In genomic region chr11:119025099-119025473, GRCh38 we compare ENCODE assay signal across 17 cellular contexts. TPM values are rescaled to one million over a fixed set of nuclear protein-coding genes. Genes with fewer than 3 reads are reported as not detected.
DNase-seq lines count a peak whose midpoint lies in the region; ATAC-seq and TF ChIP-seq lines count a peak whose summit lies in the region.
"Had no signal": no experiment of that assay in that cellular context is flagged by ENCODE, and none has a peak within 500 bp of the region (broad histone marks: within the 10 kb centered on the region; RNA-seq: fewer than 3 reads in every experiment).

No MANE protein-coding gene starts in this region.

- H3K27me3 Mint-ChIP-seq in activated CD4-positive, alpha-beta T cell treated with anti-CD3 and anti-CD28 coated beads, Interleukin-2, amount 10 ng/mL, durations not matched to agents 24 days and 14 days = no peaks in the 10 kb centered on the region
- H3K27me3 Mint-ChIP-seq in Caco-2 (ENCODE audit: insufficient read depth, unreplicated experiment) = no peaks in the 10 kb centered on the region
- H3K27me3 Mint-ChIP-seq in effector memory CD8-positive, alpha-beta T cell = no peaks in the 10 kb centered on the region

- no peaks in the 10 kb centered on the region for H3K9me3 Mint-ChIP-seq in activated CD4-positive, alpha-beta T cell treated with anti-CD3 and anti-CD28 coated beads, Interleukin-2, amount 10 ng/mL, durations not matched to agents 24 days and 14 days
- no peaks in the 10 kb centered on the region for H3K9me3 Mint-ChIP-seq in Caco-2 (ENCODE audit: unreplicated experiment)
- no peaks in the 10 kb centered on the region for H3K9me3 Mint-ChIP-seq in effector memory CD8-positive, alpha-beta T cell

- CTCF ChIA-PET in Caco-2 (lab: Charles Lee) = no interaction called here

- no peaks in the 10 kb centered on the region for H3K9me3 ChIP-seq in Caco-2

- peaks cover 22% of the 10 kb centered on the region for H3K36me3 ChIP-seq in Caco-2 (ENCODE audit: control insufficient read depth, insufficient read depth, low read length)

- DNase-seq in activated CD4-positive, alpha-beta T cell treated with anti-CD3 and anti-CD28 coated beads, Interleukin-2, amount 10 ng/mL, durations not matched to agents 24 days and 14 days = no peak
- no peak for DNase-seq in activated CD4-positive, alpha-beta T cell treated with anti-CD3 and anti-CD28 coated beads for 48 hours
- DNase-seq in Caco-2 (no peak), posterior vena cava (ENCODE audit: low spot score) (peak; percentile 67), hippocampal formation (lab: John Stamatoyannopoulos, UW) (no peak), HuH-7.5 (ENCODE audit: low spot score) (no peak)
- no peak for DNase-seq in effector memory CD8-positive, alpha-beta T cell
- DNase-seq: activated effector memory CD4-positive, alpha-beta T cell treated with anti-CD3 and anti-CD28 coated beads, Interleukin-2, amount 50 U/mL, for 16 hours; GDM1; IMR-90; islet precursor cell; NCI-H1092 treated with DMSO at 0.1 percent for 48 hours; NCI-H446; stimulated activated CD4-positive, alpha-beta T cell treated with anti-CD3 and anti-CD28 coated beads, Interleukin-4, amount 100 ng/mL, for 4 hours; stimulated activated naive CD4-positive, alpha-beta T cell had no signal

- peak overlapping the region; percentile 34 for H3K27ac Mint-ChIP-seq in activated CD4-positive, alpha-beta T cell treated with anti-CD3 and anti-CD28 coated beads, Interleukin-2, amount 10 ng/mL, durations not matched to agents 24 days and 14 days
- peak overlapping the region; percentile 11 for H3K27ac Mint-ChIP-seq in Caco-2 (ENCODE audit: unreplicated experiment)
- H3K27ac Mint-ChIP-seq in effector memory CD8-positive, alpha-beta T cell = peak overlapping the region; percentile 72 to 77

- ATAC-seq in effector memory CD8-positive, alpha-beta T cell (replicated peaks) = no peak
- ATAC-seq in GM19455 (IDR thresholded peaks at IDR 0.05; ENCODE audit: unreplicated experiment) = no peak
- ATAC-seq: activated CD4-positive, CD25-positive, alpha-beta regulatory T cell treated with anti-CD3 and anti-CD28 coated beads, Interleukin-2, amount 50 U/mL, for 24 hours had no signal

- peaks cover 82% of the 10 kb centered on the region for H3K4me1 ChIP-seq in Caco-2

- peaks cover 44% of the 10 kb centered on the region for H3K36me3 Mint-ChIP-seq in activated CD4-positive, alpha-beta T cell treated with anti-CD3 and anti-CD28 coated beads, Interleukin-2, amount 10 ng/mL, durations not matched to agents 24 days and 14 days (ENCODE audit: low read depth)
- H3K36me3 Mint-ChIP-seq in Caco-2 (ENCODE audit: insufficient read depth, unreplicated experiment) = peaks cover 90% of the 10 kb centered on the region
- peaks cover 48% of the 10 kb centered on the region for H3K36me3 Mint-ChIP-seq in effector memory CD8-positive, alpha-beta T cell (ENCODE audit: insufficient read depth)

- intact Hi-C loops in activated CD4-positive, alpha-beta T cell treated with anti-CD3 and anti-CD28 coated beads, Interleukin-2, amount 10 ng/mL, durations not matched to agents 24 days and 14 days (cut with micrococcal nuclease) = no loop called here
- intact Hi-C loops in Caco-2 (cut with micrococcal nuclease; ENCODE audit: unreplicated experiment) (no loop called here), posterior vena cava (cut with DNase I) (no loop called here)

- H3K4me1 Mint-ChIP-seq in activated CD4-positive, alpha-beta T cell treated with anti-CD3 and anti-CD28 coated beads, Interleukin-2, amount 10 ng/mL, durations not matched to agents 24 days and 14 days = peaks cover 46% of the 10 kb centered on the region
- peaks cover 70% of the 10 kb centered on the region for H3K4me1 Mint-ChIP-seq in Caco-2 (ENCODE audit: low read depth, unreplicated experiment)
- peaks cover 17 to 40% of the 10 kb centered on the region in 2 donors for H3K4me1 Mint-ChIP-seq in effector memory CD8-positive, alpha-beta T cell (ENCODE audit: low read depth in 2 of 2)

- no peak overlapping the region for H3K4me3 Mint-ChIP-seq in activated CD4-positive, alpha-beta T cell treated with anti-CD3 and anti-CD28 coated beads, Interleukin-2, amount 10 ng/mL, durations not matched to agents 24 days and 14 days
- no peak overlapping the region for H3K4me3 Mint-ChIP-seq in Caco-2 (ENCODE audit: unreplicated experiment)
- H3K4me3 Mint-ChIP-seq in effector memory CD8-positive, alpha-beta T cell = no peak overlapping the region

- no TSS peak for BruUV-seq in Caco-2 (replicated peaks; lab: Mats Ljungman, UMichigan)

- H3K27me3 ChIP-seq in Caco-2 (replicated peaks; ENCODE audit: control insufficient read depth, insufficient read depth, low read length) = no peaks in the 10 kb centered on the region

- H3K4me3 ChIP-seq in Caco-2 (ENCODE audit: low read depth, low read length) = no peak overlapping the region

- no peak for TF ChIP-seq CTCF in Caco-2 (IDR thresholded peaks at IDR 0.05; ENCODE audit: insufficient read depth in 1 of 2, low read depth in 1 of 2, low read length in 1 of 2, severe bottlenecking in 1 of 2, unreplicated experiment in 1 of 2)

- POLR2A ChIA-PET in Caco-2 (lab: Charles Lee) = no interaction called here

RNA-seq across cellular contexts. Expression of gene SLC37A4, which starts 5.6 kb away (rescaled TPM):
- total RNA-seq in activated CD4-positive, alpha-beta T cell treated with anti-CD3 and anti-CD28 coated beads, Interleukin-2, amount 10 ng/mL, durations not matched to agents 24 days and 14 days = 28.8 and 31.6 TPM in 2 replicates
- total RNA-seq in Caco-2 (2022) (97.8 and 108 TPM in 2 replicates), posterior vena cava (1 to 10 TPM; 6.0 to 7.8 TPM)

RNA-seq across cellular contexts. Expression of gene TRAPPC4, which starts 6.5 kb away (rescaled TPM):
- total RNA-seq in activated CD4-positive, alpha-beta T cell treated with anti-CD3 and anti-CD28 coated beads, Interleukin-2, amount 10 ng/mL, durations not matched to agents 24 days and 14 days = 141 and 151 TPM in 2 replicates
- 118 and 126 TPM in 2 replicates for total RNA-seq in Caco-2 (2022)
- total RNA-seq in posterior vena cava = 10 to 100 TPM; 45.4 to 49.9 TPM

RNA-seq across cellular contexts. Expression of gene RPS25, which starts 6.9 kb away (rescaled TPM):
- 1,641 and 1,650 TPM in 2 replicates for total RNA-seq in activated CD4-positive, alpha-beta T cell treated with anti-CD3 and anti-CD28 coated beads, Interleukin-2, amount 10 ng/mL, durations not matched to agents 24 days and 14 days
- total RNA-seq in Caco-2 (2022) = 1,811 and 1,967 TPM in 2 replicates
- 100 to 1,000 TPM; 741 to 816 TPM for total RNA-seq in posterior vena cava

RNA-seq across cellular contexts. Expression of gene CENATAC, which starts 27.1 kb away (rescaled TPM):
- 46.3 and 47.1 TPM in 2 replicates for total RNA-seq in activated CD4-positive, alpha-beta T cell treated with anti-CD3 and anti-CD28 coated beads, Interleukin-2, amount 10 ng/mL, durations not matched to agents 24 days and 14 days
- total RNA-seq in Caco-2 (2022) (185 and 194 TPM in 2 replicates), posterior vena cava (10 to 100 TPM; 27.8 TPM)

RNA-seq across cellular contexts. Expression of gene HYOU1, which starts 31.9 kb away (rescaled TPM):
- total RNA-seq in activated CD4-positive, alpha-beta T cell treated with anti-CD3 and anti-CD28 coated beads, Interleukin-2, amount 10 ng/mL, durations not matched to agents 24 days and 14 days = 193 and 203 TPM in 2 replicates
- total RNA-seq in Caco-2 (2022) (306 and 366 TPM in 2 replicates), posterior vena cava (100 to 1,000 TPM; 110 to 128 TPM)

Comparison
In these comparisons a context has a peak if more than half of its experiments do, and no peak if none do; other contexts are left out.
1. H3K27ac Mint-ChIP-seq: peak in every context shown above with its lines; median percentile 74 in effector memory CD8-positive, alpha-beta T cell; 34 in activated CD4-positive, alpha-beta T cell treated with anti-CD3 and anti-CD28 coated beads, Interleukin-2, amount 10 ng/mL, durations not matched to agents 24 days and 14 days; 11 in Caco-2.